10 cellular contexts compared by ENCODE assay signal in the genomic region with DNA sequence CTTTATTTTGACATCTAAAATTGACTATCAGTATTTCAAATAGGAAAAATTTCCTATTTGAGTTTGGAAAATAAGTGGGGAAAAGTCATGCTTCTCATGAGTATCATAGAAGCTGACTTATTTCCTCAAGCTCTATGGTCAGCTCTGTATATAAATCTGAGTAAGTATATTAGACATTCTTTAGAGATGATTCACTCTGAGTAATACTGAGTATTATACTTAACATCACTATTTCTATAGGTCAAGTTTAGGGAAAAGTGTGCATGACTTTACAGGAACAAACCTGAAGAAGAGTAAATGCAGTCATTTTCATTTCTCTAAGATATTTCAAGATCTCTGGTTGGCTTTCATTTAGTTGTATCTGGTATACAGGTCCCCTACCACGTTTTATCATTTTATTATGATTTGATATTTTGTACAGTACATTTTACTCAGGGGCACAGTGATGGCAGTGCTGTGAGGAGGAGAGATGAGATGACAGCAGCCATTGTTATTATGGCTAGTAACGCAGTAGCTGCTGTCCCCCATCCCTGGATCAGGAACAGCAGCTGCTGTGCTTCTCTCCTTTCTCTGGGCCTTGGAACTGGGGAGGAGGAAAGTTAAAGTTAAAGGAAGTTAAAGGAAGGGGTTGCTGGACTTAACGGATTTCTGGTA. TPM values are rescaled to one million over a fixed set of nuclear protein-coding genes. Genes with fewer than 3 reads are reported as not detected.
DNase-seq lines count a peak whose midpoint lies in the region; ATAC-seq and TF ChIP-seq lines count a peak whose summit lies in the region.
"Had no signal": no experiment of that assay in that cellular context is flagged by ENCODE, and none has a peak within 500 bp of the region (broad histone marks: within the 10 kb centered on the region; RNA-seq: fewer than 3 reads in every experiment).

No MANE protein-coding gene starts in this region.

- no peaks in the 10 kb centered on the region for H3K9me3 ChIP-seq in mesenchymal stem cell (ENCODE audit: control insufficient read depth, low read length)
- H3K9me3 ChIP-seq in WERI-Rb-1 (ENCODE audit: severe bottlenecking) = no peaks in the 10 kb centered on the region

- H2BK5ac ChIP-seq in mesenchymal stem cell (ENCODE audit: low read depth, low read length, poor library complexity, severe bottlenecking) = no peak overlapping the region

- peak overlapping the region; percentile 26 for H2AK5ac ChIP-seq in mesenchymal stem cell (ENCODE audit: low read length, severe bottlenecking)

- peak; percentile 97 for DNase-seq in ELR (ENCODE audit: low read depth)
- DNase-seq in activated naive CD8-positive, alpha-beta T cell treated with anti-CD3 and anti-CD28 coated beads, Interleukin-2, amount 50 U/mL, for 24 hours = no peak
- DNase-seq in mesenchymal stem cell = peak; percentile 68
- DNase-seq in amygdala (lab: John Stamatoyannopoulos, UW) = no peak
- DNase-seq in WERI-Rb-1 = no peak
- DNase-seq in NCI-H1930 (lab: John Stamatoyannopoulos, UW) = no peak
- DNase-seq: KBM-7 had no signal

- 43% methylated on average over 2 of the region's 3 CpGs for WGBS in mesenchymal stem cell

- H3K27me3 ChIP-seq in mesenchymal stem cell (ENCODE audit: control insufficient read depth in 1 of 2, insufficient read depth in 1 of 2, low read length in 2 of 2) (no peaks in the 10 kb centered on the region), WERI-Rb-1 (ENCODE audit: insufficient read depth, low read depth, severe bottlenecking) (no peaks in the 10 kb centered on the region)

- peak overlapping the region; percentile 59 for H3K9ac ChIP-seq in mesenchymal stem cell (ENCODE audit: low read length)

- TF ChIP-seq CTCF in WERI-Rb-1 (IDR thresholded peaks at IDR 0.05; ENCODE audit: low read depth, low read length) = no peak

- H3K27ac Mint-ChIP-seq in activated naive CD8-positive, alpha-beta T cell treated with anti-CD3 and anti-CD28 coated beads, Interleukin-2, amount 50 U/mL, for 24 hours = peak overlapping the region; percentile 84

- peak overlapping the region; percentile 22 for H3K4me3 Mint-ChIP-seq in activated naive CD8-positive, alpha-beta T cell treated with anti-CD3 and anti-CD28 coated beads, Interleukin-2, amount 50 U/mL, for 24 hours

- no peak overlapping the region for H2AFZ ChIP-seq in mesenchymal stem cell (ENCODE audit: low read depth, low read length)

- H3K4me1 Mint-ChIP-seq in activated naive CD8-positive, alpha-beta T cell treated with anti-CD3 and anti-CD28 coated beads, Interleukin-2, amount 50 U/mL, for 24 hours = peaks cover 49% of the 10 kb centered on the region

- H3K23ac ChIP-seq in mesenchymal stem cell (ENCODE audit: low read length in 2 of 2) = no peak overlapping the region

- H3K4me1 ChIP-seq in mesenchymal stem cell (ENCODE audit: control insufficient read depth, insufficient read depth, low read depth, low read length) = peaks cover 13% of the 10 kb centered on the region

- peak overlapping the region in 1 of 2 experiments; percentile 16 for H3K4me3 ChIP-seq in mesenchymal stem cell (ENCODE audit: insufficient read depth in 1 of 2, low read depth in 1 of 2, low read length in 2 of 2)
- H3K4me3 ChIP-seq in WERI-Rb-1 (ENCODE audit: low read depth, low read length) = no peak overlapping the region

- no peak overlapping the region for H4K91ac ChIP-seq in mesenchymal stem cell (ENCODE audit: low read length)

- no peak overlapping the region for H3K14ac ChIP-seq in mesenchymal stem cell (ENCODE audit: low read length in 2 of 2)

- peaks cover 4 to 5% of the 10 kb centered on the region in 2 experiments for H3K36me3 ChIP-seq in mesenchymal stem cell (ENCODE audit: control insufficient read depth in 1 of 2, insufficient read depth in 2 of 2, low read depth in 1 of 2, low read length in 2 of 2)
- no peaks in the 10 kb centered on the region; the same call in 1 of the 2 replicates for H3K36me3 ChIP-seq in WERI-Rb-1

- no peaks in the 10 kb centered on the region for H3K27me3 Mint-ChIP-seq in activated naive CD8-positive, alpha-beta T cell treated with anti-CD3 and anti-CD28 coated beads, Interleukin-2, amount 50 U/mL, for 24 hours

- H3K27ac ChIP-seq in mesenchymal stem cell (ENCODE audit: low read length, poor library complexity, severe bottlenecking) (peak overlapping the region; percentile 31), WERI-Rb-1 (no peak overlapping the region)

- H3K9me3 Mint-ChIP-seq in activated naive CD8-positive, alpha-beta T cell treated with anti-CD3 and anti-CD28 coated beads, Interleukin-2, amount 50 U/mL, for 24 hours = no peaks in the 10 kb centered on the region

- peak overlapping the region; percentile 60 for H4K8ac ChIP-seq in mesenchymal stem cell (ENCODE audit: low read length)

- ATAC-seq in HG02884 (IDR thresholded peaks at IDR 0.05; ENCODE audit: unreplicated experiment) = peak; percentile 73
- peak; percentile 92 for ATAC-seq in activated naive CD8-positive, alpha-beta T cell treated with anti-CD3 and anti-CD28 coated beads, Interleukin-2, amount 50 U/mL, for 24 hours
- no peak for ATAC-seq in GM18511 (IDR thresholded peaks at IDR 0.05; ENCODE audit: unreplicated experiment)

- peaks cover 49% of the 10 kb centered on the region for H3K36me3 Mint-ChIP-seq in activated naive CD8-positive, alpha-beta T cell treated with anti-CD3 and anti-CD28 coated beads, Interleukin-2, amount 50 U/mL, for 24 hours (ENCODE audit: low read depth)

- no peak overlapping the region for H3K4me2 ChIP-seq in mesenchymal stem cell (ENCODE audit: low read length, poor library complexity, severe bottlenecking)

- peaks cover 3% of the 10 kb centered on the region for H3K79me1 ChIP-seq in mesenchymal stem cell (replicated peaks; ENCODE audit: low read length, poor library complexity, severe bottlenecking)

- no peak overlapping the region for H2BK15ac ChIP-seq in mesenchymal stem cell (ENCODE audit: low read depth, poor library complexity, severe bottlenecking)

- no peak overlapping the region for H2BK120ac ChIP-seq in mesenchymal stem cell (ENCODE audit: low read depth, low read length)

- H2BK12ac ChIP-seq in mesenchymal stem cell (ENCODE audit: low read length in 2 of 2) = no peak overlapping the region

- no peak overlapping the region for H3K18ac ChIP-seq in mesenchymal stem cell (ENCODE audit: low read depth in 1 of 2, low read length in 2 of 2)

- H3K4ac ChIP-seq in mesenchymal stem cell (ENCODE audit: low read depth in 1 of 2, low read length in 2 of 2) = no peak overlapping the region

RNA-seq across cellular contexts. Expression of a gene that starts 15.2 kb away (rescaled TPM):
- 120 TPM for polyA plus RNA-seq in mesenchymal stem cell (2013, experiment 1 of 2)
- polyA plus RNA-seq in mesenchymal stem cell (2013, experiment 2 of 2) = 115 TPM

RNA-seq across cellular contexts. Expression of a gene that starts 49.2 kb away (rescaled TPM):
- polyA plus RNA-seq in mesenchymal stem cell (2013, experiment 1 of 2) = not detected
- polyA plus RNA-seq in mesenchymal stem cell (2013, experiment 2 of 2) = not detected
- polyA plus RNA-seq: esophagus had no signal

Comparison
In these comparisons a context has a peak if more than half of its experiments do, and no peak if none do; other contexts are left out.
1. DNase-seq: peak in ELR (single experiment) and mesenchymal stem cell (single experiment); none in activated naive CD8-positive, alpha-beta T cell treated with anti-CD3 and anti-CD28 coated beads, Interleukin-2, amount 50 U/mL, for 24 hours (single experiment), amygdala (0 of 56), WERI-Rb-1 (single experiment) and NCI-H1930 (0 of 2).